ENCODE assay signal across 1 cellular context in genomic region chr1:2296211-2296610, GRCh38.
TF ChIP-seq lines count a peak whose summit lies in the region.

No MANE protein-coding gene starts in this region.

TF ChIP-seq in HEK293, 187 proteins besides CTCF, POLR2A, EP300 and RAD21:
- TF ChIP-seq ZNF629 (tag by site-specific recombination; IDR thresholded peaks at IDR 0.05) (peak; percentile 53; the same call in 1 of the 2 replicates), ZIC2 (tag by site-specific recombination; IDR thresholded peaks at IDR 0.05) (peak; percentile 65), ZFHX2 (tag by site-specific recombination; conservative IDR thresholded peaks at IDR 0.05) (peak; percentile 82), ZBTB8A (tag by site-specific recombination; IDR thresholded peaks at IDR 0.05) (0 out of 2 replicates have a peak, but pooled peaks have one; percentile 11), SETDB1 (IDR thresholded peaks at IDR 0.05; ENCODE audit: insufficient read length, low read length) (peak; percentile 11), ZNF600 (tag by site-specific recombination; IDR thresholded peaks at IDR 0.05) (peak; percentile 71), EGR2 (tag by site-specific recombination; IDR thresholded peaks at IDR 0.05; ENCODE audit: low read depth) (0 out of 2 replicates have a peak, but pooled peaks have one; percentile 15)
- TF ChIP-seq, protein P1, sequence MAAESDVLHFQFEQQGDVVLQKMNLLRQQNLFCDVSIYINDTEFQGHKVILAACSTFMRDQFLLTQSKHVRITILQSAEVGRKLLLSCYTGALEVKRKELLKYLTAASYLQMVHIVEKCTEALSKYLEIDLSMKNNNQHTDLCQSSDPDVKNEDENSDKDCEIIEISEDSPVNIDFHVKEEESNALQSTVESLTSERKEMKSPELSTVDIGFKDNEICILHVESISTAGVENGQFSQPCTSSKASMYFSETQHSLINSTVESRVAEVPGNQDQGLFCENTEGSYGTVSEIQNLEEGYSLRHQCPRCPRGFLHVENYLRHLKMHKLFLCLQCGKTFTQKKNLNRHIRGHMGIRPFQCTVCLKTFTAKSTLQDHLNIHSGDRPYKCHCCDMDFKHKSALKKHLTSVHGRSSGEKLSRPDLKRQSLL (tag by site-specific recombination; IDR thresholded peaks at IDR 0.05) = peak; percentile 62; the same call in 1 of the 2 replicates
